Comparison of ENCODE assay signal across 12 cellular contexts in genomic region chr5:156327306-156327705, GRCh38. TPM values are rescaled to one million over a fixed set of nuclear protein-coding genes. Genes with fewer than 3 reads are reported as not detected.
DNase-seq lines count a peak whose midpoint lies in the region; ATAC-seq and TF ChIP-seq lines count a peak whose summit lies in the region.
"Had no signal": no experiment of that assay in that cellular context is flagged by ENCODE, and none has a peak within 500 bp of the region (broad histone marks: within the 10 kb centered on the region; RNA-seq: fewer than 3 reads in every experiment).

No MANE protein-coding gene starts in this region.

- H3K4me3 ChIP-seq in cardiac muscle cell (no peak overlapping the region), aorta (ENCODE audit: low read length in 2 of 2) (peak overlapping the region; percentile 92 to 98)

- no peak for DNase-seq in Right ventricle myocardium inferior (ENCODE audit: missing footprints)
- no peak for DNase-seq in cardiac septum (ENCODE audit: low spot score)
- DNase-seq in cardiac muscle cell (ENCODE audit: low read depth in 1 of 2, low spot score in 1 of 2), result peak in 1 of 2 donors; percentile 50
- no peak for DNase-seq in osteocyte (ENCODE audit: extremely low spot score, unreplicated experiment)
- DNase-seq in aorta, result no peak
- DNase-seq in naive thymus-derived CD8-positive, alpha-beta T cell, result no peak
- no peak for DNase-seq in NAMALWA (ENCODE audit: low spot score)
- no peak for DNase-seq in retina
- DNase-seq: 8988T; activated CD8-positive, alpha-beta T cell treated with anti-CD3 and anti-CD28 coated beads for 36 hours; NCI-H226 had no signal

- 4 to 5% methylated on average over 6 of the region's 6 CpGs for WGBS in aorta, 2 donors

- H3K4me1 Mint-ChIP-seq in osteocyte (ENCODE audit: unreplicated experiment), result peaks cover 41% of the 10 kb centered on the region
- peaks cover 0 to 7% (median 0%) of the 10 kb centered on the region in 4 donors for H3K4me1 Mint-ChIP-seq in naive thymus-derived CD8-positive, alpha-beta T cell

- H3K4me1 ChIP-seq in cardiac muscle cell (ENCODE audit: low read depth), result peaks cover 29% of the 10 kb centered on the region
- H3K4me1 ChIP-seq in aorta (ENCODE audit: control insufficient read depth in 1 of 2, insufficient read depth in 2 of 2, low read length in 2 of 2), result peaks cover 2 to 14% of the 10 kb centered on the region in 2 donors

- H3K9me3 Mint-ChIP-seq in osteocyte (ENCODE audit: unreplicated experiment), result no peaks in the 10 kb centered on the region
- H3K9me3 Mint-ChIP-seq in naive thymus-derived CD8-positive, alpha-beta T cell, result peaks cover 0 to 4% (median 0%) of the 10 kb centered on the region in 9 donors
- H3K9me3 Mint-ChIP-seq: activated CD8-positive, alpha-beta T cell treated with anti-CD3 and anti-CD28 coated beads for 36 hours had no signal

- H3K9me3 ChIP-seq in cardiac muscle cell (ENCODE audit: low read depth), result no peaks in the 10 kb centered on the region
- H3K9me3 ChIP-seq in aorta (ENCODE audit: control insufficient read depth, low read length), result no peaks in the 10 kb centered on the region

- ATAC-seq in Right ventricle myocardium inferior, result peak; percentile 19
- peak; percentile 31 for ATAC-seq in aorta (ENCODE audit: low FRiP score)
- no peak for ATAC-seq in naive thymus-derived CD8-positive, alpha-beta T cell
- ATAC-seq: activated CD8-positive, alpha-beta T cell treated with anti-CD3 and anti-CD28 coated beads for 36 hours had no signal

- no peaks in the 10 kb centered on the region for H3K27me3 Mint-ChIP-seq in osteocyte (ENCODE audit: unreplicated experiment)
- H3K27me3 Mint-ChIP-seq in naive thymus-derived CD8-positive, alpha-beta T cell, result peaks cover 11 to 41% (median 14%) of the 10 kb centered on the region in 5 donors

- H3K27ac ChIP-seq in cardiac muscle cell (peak overlapping the region; percentile 69), aorta (ENCODE audit: low read depth in 1 of 2, low read length in 2 of 2) (peak overlapping the region; percentile 77 to 84)

- POLR2A ChIA-PET in naive thymus-derived CD8-positive, alpha-beta T cell (lab: Charles Lee), result no interaction called here

- H3K4me3 Mint-ChIP-seq in osteocyte (ENCODE audit: unreplicated experiment), result peak overlapping the region; percentile 78
- H3K4me3 Mint-ChIP-seq in naive thymus-derived CD8-positive, alpha-beta T cell, result no peak overlapping the region
- H3K4me3 Mint-ChIP-seq: activated CD8-positive, alpha-beta T cell treated with anti-CD3 and anti-CD28 coated beads for 36 hours had no signal

- intact Hi-C loops in Right ventricle myocardium inferior (cut with DNase I) (loop anchor here (5.0 to 10.0 kb wide), 3 partner anchors 55 to 495 kb away; no protein-coding TSS in a partner anchor), cardiac septum (cut with DNase I) (loop anchor here (5.0 to 10.0 kb wide), 2 partner anchors 170 to 267 kb away; no protein-coding TSS in a partner anchor), aorta (cut with DNase I) (loop anchor here (5.0 to 10.0 kb wide), 5 partner anchors 123 to 817 kb away; partner anchors contain the start of gene MED7 (in 1 of the 2))

- peaks cover 6% of the 10 kb centered on the region for H3K36me3 Mint-ChIP-seq in osteocyte (ENCODE audit: unreplicated experiment)
- H3K36me3 Mint-ChIP-seq in naive thymus-derived CD8-positive, alpha-beta T cell, result no peaks in the 10 kb centered on the region

- H3K36me3 ChIP-seq in cardiac muscle cell (no peaks in the 10 kb centered on the region), aorta (ENCODE audit: control insufficient read depth in 1 of 2, insufficient read depth in 2 of 2, low read length in 1 of 2) (peaks cover 0 to 2% of the 10 kb centered on the region in 2 donors)

- peak overlapping the region; percentile 88 for H3K27ac Mint-ChIP-seq in osteocyte (ENCODE audit: unreplicated experiment)
- H3K27ac Mint-ChIP-seq in naive thymus-derived CD8-positive, alpha-beta T cell, result no peak overlapping the region
- H3K27ac Mint-ChIP-seq: activated CD8-positive, alpha-beta T cell treated with anti-CD3 and anti-CD28 coated beads for 36 hours had no signal

- TF ChIP-seq CTCF in cardiac muscle cell (IDR thresholded peaks at IDR 0.05; ENCODE audit: low read depth, low read length) (no peak), osteocyte (IDR thresholded peaks at IDR 0.05) (no peak)

- no peaks in the 10 kb centered on the region for H3K27me3 ChIP-seq in cardiac muscle cell
- no peaks in the 10 kb centered on the region for H3K27me3 ChIP-seq in aorta (ENCODE audit: control insufficient read depth in 1 of 2, insufficient read depth in 2 of 2, low read length in 1 of 2)

RNA-seq across cellular contexts. Expression of gene SGCD, which starts 0.3 kb away (rescaled TPM):
- total RNA-seq in Right ventricle myocardium inferior (75.2 TPM), cardiac septum (83.1 TPM), cardiac muscle cell (1.3 and 1.9 TPM in 2 replicates), osteocyte (13.1 and 14.4 TPM in 2 replicates), aorta (100 to 1,000 TPM in 1 of 2 donors, 10 to 100 TPM in 1; 31.2 to 129 TPM)
- polyA plus RNA-seq in cardiac muscle cell (0.77 TPM in 1 of 2 replicates, not detected in the other), aorta (10 to 100 TPM; 12.2 to 13.3 TPM)
- total RNA-seq in naive thymus-derived CD8-positive, alpha-beta T cell, result under 1 TPM in 1 of 2 experiments, not detected in 1; 0.18 TPM
- polyA plus RNA-seq in naive thymus-derived CD8-positive, alpha-beta T cell, result 1 to 10 TPM in 1 of 3 donors, not detected in 2; 2.0 TPM
- total RNA-seq: activated CD8-positive, alpha-beta T cell treated with anti-CD3 and anti-CD28 coated beads for 36 hours; glomerular endothelial cell had no signal

Comparison
In these comparisons a context has a peak if more than half of its experiments do, and no peak if none do; other contexts are left out.
1. ATAC-seq: peak in Right ventricle myocardium inferior (single experiment) and aorta (single experiment); none in naive thymus-derived CD8-positive, alpha-beta T cell (0 of 2).